Comparison of ENCODE assay signal across 8 cellular contexts in genomic region chr11:128547946-128548654, GRCh38. TPM values are rescaled to one million over a fixed set of nuclear protein-coding genes. Genes with fewer than 3 reads are reported as not detected.
DNase-seq lines count a peak whose midpoint lies in the region; ATAC-seq and TF ChIP-seq lines count a peak whose summit lies in the region.
"Had no signal": no experiment of that assay in that cellular context is flagged by ENCODE, and none has a peak within 500 bp of the region (broad histone marks: within the 10 kb centered on the region; RNA-seq: fewer than 3 reads in every experiment).

No MANE protein-coding gene starts in this region.

- H3K9me3 Mint-ChIP-seq in activated T-helper 2 cell treated with anti-CD3 and anti-CD28 coated beads, Interferon-gamma antibody, Interleukin-2, Interleukin-4, amounts not matched to agents 10 μg/mL and 5 μg/mL and 100 μg/mL, durations not matched to agents 14 hours and 24 hours and 36 hours: no peaks in the 10 kb centered on the region
- no peaks in the 10 kb centered on the region for H3K9me3 Mint-ChIP-seq in immature natural killer cell
- H3K9me3 Mint-ChIP-seq in stimulated activated naive B cell treated with anti-CD40 and anti-IgM and Interleukin-4, amounts not matched to agents 10 μg/mL and 1 μg/mL and 100 μg/mL, for 72 hours: no peaks in the 10 kb centered on the region

- 0 out of 2 replicates have a peak overlapping the region, but pooled peaks have one; percentile 12 for H4K5ac ChIP-seq in IMR-90 (ENCODE audit: low read depth, low read length)

- peak overlapping the region; percentile 40; the same call in 1 of the 2 replicates for H3K4ac ChIP-seq in IMR-90 (ENCODE audit: low read depth, low read length)

- no TSS peak for BruUV-seq in IMR-90 (replicated peaks; lab: Mats Ljungman, UMichigan)

- H4K20me1 ChIP-seq in IMR-90 (ENCODE audit: insufficient read depth, low read length): no peaks in the 10 kb centered on the region

- H3K4me3 ChIP-seq in IMR-90 (ENCODE audit: insufficient read depth, low read depth, low read length): peak overlapping the region; percentile 5
- H3K4me3 ChIP-seq: mucosa of descending colon had no signal

- H3K36me3 Mint-ChIP-seq in activated T-helper 2 cell treated with anti-CD3 and anti-CD28 coated beads, Interferon-gamma antibody, Interleukin-2, Interleukin-4, amounts not matched to agents 10 μg/mL and 5 μg/mL and 100 μg/mL, durations not matched to agents 14 hours and 24 hours and 36 hours (ENCODE audit: low read depth): no peaks in the 10 kb centered on the region
- H3K36me3 Mint-ChIP-seq in immature natural killer cell: peaks cover 0 to 4% (median 0%) of the 10 kb centered on the region in 3 donors
- H3K36me3 Mint-ChIP-seq in stimulated activated naive B cell treated with anti-CD40 and anti-IgM and Interleukin-4, amounts not matched to agents 10 μg/mL and 1 μg/mL and 100 μg/mL, for 72 hours: no peaks in the 10 kb centered on the region

- no peaks in the 10 kb centered on the region; the same call in 1 of the 2 replicates for H3K9me1 ChIP-seq in IMR-90 (ENCODE audit: insufficient read depth, low read length)

- no peaks in the 10 kb centered on the region for H3K27me3 Mint-ChIP-seq in activated T-helper 2 cell treated with anti-CD3 and anti-CD28 coated beads, Interferon-gamma antibody, Interleukin-2, Interleukin-4, amounts not matched to agents 10 μg/mL and 5 μg/mL and 100 μg/mL, durations not matched to agents 14 hours and 24 hours and 36 hours (ENCODE audit: low read depth)
- peaks cover 0 to 6% (median 5%) of the 10 kb centered on the region in 3 donors for H3K27me3 Mint-ChIP-seq in immature natural killer cell (ENCODE audit: low read depth in 3 of 3)
- no peaks in the 10 kb centered on the region for H3K27me3 Mint-ChIP-seq in stimulated activated naive B cell treated with anti-CD40 and anti-IgM and Interleukin-4, amounts not matched to agents 10 μg/mL and 1 μg/mL and 100 μg/mL, for 72 hours

- no peak overlapping the region for H2AK5ac ChIP-seq in IMR-90 (ENCODE audit: low read depth, low read length)

- peaks cover 5% of the 10 kb centered on the region; the same call in 1 of the 2 replicates for H3K4me1 ChIP-seq in IMR-90 (ENCODE audit: control insufficient read depth, insufficient read depth, low read length)

- CTCF ChIA-PET in IMR-90 (lab: Yijun Ruan, JAX): interaction anchor here (0.6 kb wide), 1 partner anchor 29 kb away, joined by 4 read pairs; no protein-coding TSS in a partner anchor

- peak overlapping the region; percentile 58; the same call in 1 of the 2 replicates for H3K14ac ChIP-seq in IMR-90 (replicated peaks; ENCODE audit: low read depth, low read length)

- TF ChIP-seq CTCF in IMR-90 (conservative IDR thresholded peaks at IDR 0.05; ENCODE audit: low read depth, low read length): no peak

- POLR2A ChIA-PET in IMR-90 (lab: Charles Lee; ENCODE audit: unreplicated experiment): no interaction called here

- no peak overlapping the region for H2BK20ac ChIP-seq in IMR-90 (ENCODE audit: low read depth, low read length)

- H2BK5ac ChIP-seq in IMR-90 (ENCODE audit: low read depth, low read length, poor library complexity, severe bottlenecking): no peak overlapping the region

- H3K27ac Mint-ChIP-seq in activated T-helper 2 cell treated with anti-CD3 and anti-CD28 coated beads, Interferon-gamma antibody, Interleukin-2, Interleukin-4, amounts not matched to agents 10 μg/mL and 5 μg/mL and 100 μg/mL, durations not matched to agents 14 hours and 24 hours and 36 hours: peak overlapping the region; percentile 34
- peak overlapping the region; percentile 2 to 91 (median 86) for H3K27ac Mint-ChIP-seq in immature natural killer cell
- peak overlapping the region; percentile 88 for H3K27ac Mint-ChIP-seq in stimulated activated naive B cell treated with anti-CD40 and anti-IgM and Interleukin-4, amounts not matched to agents 10 μg/mL and 1 μg/mL and 100 μg/mL, for 72 hours

- intact Hi-C loops in IMR-90 (cut with micrococcal nuclease): no loop called here
- intact Hi-C loops in activated T-helper 2 cell treated with anti-CD3 and anti-CD28 coated beads, Interferon-gamma antibody, Interleukin-2, Interleukin-4, amounts not matched to agents 10 μg/mL and 5 μg/mL and 100 μg/mL, durations not matched to agents 14 hours and 24 hours and 36 hours (cut with micrococcal nuclease): no loop called here

- dilution Hi-C loops in IMR-90 (cut with HindIII; ENCODE audit: low sequenced_read_pairs, unreplicated experiment): no loop called here

- H3K4me1 Mint-ChIP-seq in activated T-helper 2 cell treated with anti-CD3 and anti-CD28 coated beads, Interferon-gamma antibody, Interleukin-2, Interleukin-4, amounts not matched to agents 10 μg/mL and 5 μg/mL and 100 μg/mL, durations not matched to agents 14 hours and 24 hours and 36 hours (ENCODE audit: low read depth): peaks cover 41% of the 10 kb centered on the region
- H3K4me1 Mint-ChIP-seq in immature natural killer cell: peaks cover 61 to 64% of the 10 kb centered on the region in 2 donors
- peaks cover 43 to 80% of the 10 kb centered on the region in 2 donors for H3K4me1 Mint-ChIP-seq in stimulated activated naive B cell treated with anti-CD40 and anti-IgM and Interleukin-4, amounts not matched to agents 10 μg/mL and 1 μg/mL and 100 μg/mL, for 72 hours

- no peaks in the 10 kb centered on the region for H3K79me1 ChIP-seq in IMR-90 (ENCODE audit: low read depth in 1 of 2, low read length in 2 of 2)

- H3K18ac ChIP-seq in IMR-90 (ENCODE audit: low read depth, low read length): no peak overlapping the region; the same call in 1 of the 2 replicates

- no peak for ATAC-seq in IMR-90 (ENCODE audit: low read depth)
- no peak for ATAC-seq in stimulated activated naive B cell treated with anti-CD40 and anti-IgM and Interleukin-4, amounts not matched to agents 10 μg/mL and 1 μg/mL and 100 μg/mL, for 72 hours (replicated peaks)

- H3K23ac ChIP-seq in IMR-90 (ENCODE audit: low read depth, low read length): peak overlapping the region; percentile 7; the same call in 1 of the 2 replicates

- peak overlapping the region; percentile 83 for H2AFZ ChIP-seq in IMR-90 (replicated peaks; ENCODE audit: low read length, poor library complexity)

- DNase-seq in IMR-90 (no peak), immature natural killer cell (no peak), AG20443 (ENCODE audit: low spot score) (no peak), OCI-M2 (lab: John Stamatoyannopoulos, UW; ENCODE audit: unreplicated experiment) (no peak), germinal center (ENCODE audit: low spot score) (no peak)
- no peak for DNase-seq in activated T-helper 2 cell treated with anti-CD3 and anti-CD28 coated beads, Interferon-gamma antibody, Interleukin-2, Interleukin-4, amounts not matched to agents 10 μg/mL and 5 μg/mL and 100 μg/mL, durations not matched to agents 14 hours and 24 hours and 36 hours (ENCODE audit: low spot score)
- no peak for DNase-seq in stimulated activated naive B cell treated with anti-CD40 and anti-IgM and Interleukin-4, amounts not matched to agents 10 μg/mL and 1 μg/mL and 100 μg/mL, for 72 hours

- no peak overlapping the region; the same call in 1 of the 2 replicates for H4K91ac ChIP-seq in IMR-90 (ENCODE audit: insufficient read depth, low read depth, low read length)

- H4K8ac ChIP-seq in IMR-90 (ENCODE audit: low read depth in 2 of 2, low read length in 2 of 2): peak overlapping the region in 1 of 2 experiments; percentile 55; a peak in 1 of 4 replicates

- no peak overlapping the region; the same call in 1 of the 2 replicates for H3K27ac ChIP-seq in IMR-90 (ENCODE audit: insufficient read depth, low read length)

- no peaks in the 10 kb centered on the region for H3K36me3 ChIP-seq in IMR-90 (ENCODE audit: control insufficient read depth, insufficient read depth, low read length)

- H3K9me3 ChIP-seq in IMR-90 (ENCODE audit: control insufficient read depth, insufficient read depth, low read length): no peaks in the 10 kb centered on the region
- H3K9me3 ChIP-seq: mucosa of descending colon had no signal

- no peak overlapping the region for H3K56ac ChIP-seq in IMR-90 (ENCODE audit: extremely low read depth, insufficient read depth, low read length)

- peaks cover 5% of the 10 kb centered on the region for H3K27me3 ChIP-seq in IMR-90 (ENCODE audit: control insufficient read depth, insufficient read depth, low read length)

- no peak overlapping the region for H2BK15ac ChIP-seq in IMR-90 (ENCODE audit: low read depth, low read length)

- H3K4me3 Mint-ChIP-seq in activated T-helper 2 cell treated with anti-CD3 and anti-CD28 coated beads, Interferon-gamma antibody, Interleukin-2, Interleukin-4, amounts not matched to agents 10 μg/mL and 5 μg/mL and 100 μg/mL, durations not matched to agents 14 hours and 24 hours and 36 hours (ENCODE audit: low read depth): peak overlapping the region; percentile 74
- peak overlapping the region; percentile 80 to 87 (median 84) for H3K4me3 Mint-ChIP-seq in immature natural killer cell
- H3K4me3 Mint-ChIP-seq in stimulated activated naive B cell treated with anti-CD40 and anti-IgM and Interleukin-4, amounts not matched to agents 10 μg/mL and 1 μg/mL and 100 μg/mL, for 72 hours: peak overlapping the region; percentile 75 to 86

- WGBS in IMR-90 (ENCODE audit: extremely low coverage in 2 of 2, insufficient read length in 1 of 2), 2 experiments: 100% methylated on average over 1 of the region's 11 CpGs; no CpG with 5 or more reads in 1 of the 2 experiments

- TF ChIP-seq RAD21 in IMR-90 (IDR thresholded peaks at IDR 0.05; ENCODE audit: low read length): no peak

- H2AK9ac ChIP-seq in IMR-90 (replicated peaks; ENCODE audit: low read depth, low read length, poor library complexity): no peak overlapping the region

- H3K9ac ChIP-seq in IMR-90 (ENCODE audit: low read depth, low read length): peak overlapping the region; percentile 48

- peak overlapping the region; percentile 60; the same call in 1 of the 2 replicates for H2BK120ac ChIP-seq in IMR-90 (ENCODE audit: low read depth, low read length)

- in situ Hi-C loops in IMR-90 (cut with MboI; ENCODE audit: low sequenced_read_pairs): no loop called here

- H3K4me2 ChIP-seq in IMR-90 (ENCODE audit: low read depth, low read length): peak overlapping the region; percentile 40

- no peak for TF ChIP-seq POLR2A in IMR-90 (IDR thresholded peaks at IDR 0.05; ENCODE audit: low read depth, low read length)

RNA-seq across cellular contexts. Expression of gene ETS1, which starts 39.3 kb away (rescaled TPM):
- 56.3 and 60.3 TPM in 2 replicates for total RNA-seq in IMR-90 (2012; rRNA removed)
- polyA plus RNA-seq in IMR-90 (2012; rRNA removed): 41.2 and 43.6 TPM in 2 replicates
- polyA plus RNA-seq in IMR-90 (2012; cell fraction: cytosol; rRNA removed): 19.0 and 24.4 TPM in 2 replicates
- polyA plus RNA-seq in IMR-90 (2012; cell fraction: nucleus; rRNA removed; ENCODE audit: low replicate concordance): 13.4 and 42.1 TPM in 2 replicates
- total RNA-seq in activated T-helper 2 cell treated with anti-CD3 and anti-CD28 coated beads, Interferon-gamma antibody, Interleukin-2, Interleukin-4, amounts not matched to agents 10 μg/mL and 5 μg/mL and 100 μg/mL, durations not matched to agents 14 hours and 24 hours and 36 hours: 517 and 526 TPM in 2 replicates
- 100 to 1,000 TPM; 264 to 329 (median 284) TPM for polyA plus RNA-seq in immature natural killer cell

Comparison
In these comparisons a context has a peak if more than half of its experiments do, and no peak if none do; other contexts are left out.
1. H3K27ac Mint-ChIP-seq: peak in every context shown above with its lines; median percentile 88 in stimulated activated naive B cell treated with anti-CD40 and anti-IgM and Interleukin-4, amounts not matched to agents 10 μg/mL and 1 μg/mL and 100 μg/mL, for 72 hours; 86 in immature natural killer cell; 34 in activated T-helper 2 cell treated with anti-CD3 and anti-CD28 coated beads, Interferon-gamma antibody, Interleukin-2, Interleukin-4, amounts not matched to agents 10 μg/mL and 5 μg/mL and 100 μg/mL, durations not matched to agents 14 hours and 24 hours and 36 hours.